10 cellular contexts compared by ENCODE assay signal in genomic region chr15:74793135-74794028, GRCh38. TPM values are rescaled to one million over a fixed set of nuclear protein-coding genes. Genes with fewer than 3 reads are reported as not detected.
DNase-seq lines count a peak whose midpoint lies in the region; ATAC-seq and TF ChIP-seq lines count a peak whose summit lies in the region.
"Had no signal": no experiment of that assay in that cellular context is flagged by ENCODE, and none has a peak within 500 bp of the region (broad histone marks: within the 10 kb centered on the region; RNA-seq: fewer than 3 reads in every experiment).

No MANE protein-coding gene starts in this region.

- H3K79me2 ChIP-seq in Loucy (ENCODE audit: insufficient read depth, low read length), result peaks cover 100% of the 10 kb centered on the region
- no peaks in the 10 kb centered on the region for H3K79me2 ChIP-seq in H9 (ENCODE audit: insufficient read depth, low read length)
- H3K79me2 ChIP-seq in GM23248 (ENCODE audit: insufficient read depth), result peaks cover 96% of the 10 kb centered on the region

- H2BK20ac ChIP-seq in H9 (ENCODE audit: low read depth, low read length, poor library complexity, severe bottlenecking), result no peak overlapping the region

- no peaks in the 10 kb centered on the region for H3K9me3 Mint-ChIP-seq in activated CD8-positive, alpha-beta memory T cell treated with anti-CD3 and anti-CD28 coated beads, Interleukin-2, amount 10 ng/mL, durations not matched to agents 7 days and 5 days (ENCODE audit: low read depth)
- H3K9me3 Mint-ChIP-seq in stimulated activated naive B cell treated with anti-CD40 and anti-IgM and Interleukin-4, amounts not matched to agents 10 μg/mL and 1 μg/mL and 100 μg/mL, for 72 hours, result no peaks in the 10 kb centered on the region
- H3K9me3 Mint-ChIP-seq in H9, result no peaks in the 10 kb centered on the region; a peak in 1 of 5 replicates

- H4K20me1 ChIP-seq in Loucy (ENCODE audit: insufficient read depth, low read length, poor library complexity, severe bottlenecking), result peaks cover 93% of the 10 kb centered on the region
- H4K20me1 ChIP-seq in H9 (ENCODE audit: control insufficient read depth, insufficient read depth, insufficient read length), result no peaks in the 10 kb centered on the region
- H4K20me1 ChIP-seq in GM23248 (ENCODE audit: insufficient read depth), result no peaks in the 10 kb centered on the region

- H3K4me2 ChIP-seq in Loucy (ENCODE audit: low read depth, low read length, poor library complexity, severe bottlenecking), result peak overlapping the region; percentile 95
- H3K4me2 ChIP-seq in H9 (ENCODE audit: insufficient read depth, insufficient read length, low read length), result no peak overlapping the region
- no peak overlapping the region for H3K4me2 ChIP-seq in GM23248 (ENCODE audit: unreplicated experiment)

- H2AK5ac ChIP-seq in H9 (ENCODE audit: insufficient read length, low read length), result no peak overlapping the region

- no peak overlapping the region for H3T11ph ChIP-seq in H9 (ENCODE audit: low read length)

- CTCF ChIA-PET in activated CD8-positive, alpha-beta memory T cell treated with anti-CD3 and anti-CD28 coated beads, Interleukin-2, amount 10 ng/mL, durations not matched to agents 7 days and 5 days (lab: Charles Lee), result interaction anchor here (1.1 to 25.9 kb wide), 20 partner anchors 12 to 161 kb away, joined by 3 to 1355 read pairs (median 5); partner anchors contain the start of genes CSK, FAM219B, SCAMP2 and ULK3

- H4K8ac ChIP-seq in H9 (replicated peaks; ENCODE audit: insufficient read length, low read depth, low read length), result no peak overlapping the region

- peak; percentile 27 for ATAC-seq in activated CD8-positive, alpha-beta memory T cell treated with anti-CD3 and anti-CD28 coated beads, Interleukin-2, amount 10 ng/mL, durations not matched to agents 7 days and 5 days
- ATAC-seq in stimulated activated naive B cell treated with anti-CD40 and anti-IgM and Interleukin-4, amounts not matched to agents 10 μg/mL and 1 μg/mL and 100 μg/mL, for 72 hours (replicated peaks), result no peak
- no peak for ATAC-seq in body of pancreas

- intact Hi-C loops in body of pancreas (cut with DNase I), result no loop called here

- no peak overlapping the region for H3K18ac ChIP-seq in H9 (ENCODE audit: insufficient read length, low read depth, low read length)

- peaks cover 88% of the 10 kb centered on the region for H3K4me1 Mint-ChIP-seq in activated CD8-positive, alpha-beta memory T cell treated with anti-CD3 and anti-CD28 coated beads, Interleukin-2, amount 10 ng/mL, durations not matched to agents 7 days and 5 days
- peaks cover 66 to 93% of the 10 kb centered on the region in 2 donors for H3K4me1 Mint-ChIP-seq in stimulated activated naive B cell treated with anti-CD40 and anti-IgM and Interleukin-4, amounts not matched to agents 10 μg/mL and 1 μg/mL and 100 μg/mL, for 72 hours
- H3K4me1 Mint-ChIP-seq in H9, result peaks cover 24 to 26% of the 10 kb centered on the region in 2 experiments

- no CpG with 5 or more reads among the region's 12 CpGs for WGBS in H9 (ENCODE audit: extremely low coverage, insufficient read length, low lambda C conversion rate)
- 64 to 85% methylated on average over 10 to 12 of the region's 12 CpGs for WGBS in body of pancreas, 2 donors
- WGBS in GM23248 (ENCODE audit: low coverage in 1 of 2, low lambda C conversion rate in 2 of 2, missing lambda C conversion rate in 2 of 2), 2 experiments, result 76 to 87% methylated on average over 9 to 12 of the region's 12 CpGs

- H3F3A ChIP-seq in Loucy (ENCODE audit: low read depth), result peaks cover 2% of the 10 kb centered on the region; the same call in 1 of the 2 replicates
- peaks cover 6% of the 10 kb centered on the region; the same call in 1 of the 2 replicates for H3F3A ChIP-seq in GM23248 (ENCODE audit: insufficient read depth)

- H3K27ac Mint-ChIP-seq in activated CD8-positive, alpha-beta memory T cell treated with anti-CD3 and anti-CD28 coated beads, Interleukin-2, amount 10 ng/mL, durations not matched to agents 7 days and 5 days, result peak overlapping the region; percentile 79
- H3K27ac Mint-ChIP-seq in stimulated activated naive B cell treated with anti-CD40 and anti-IgM and Interleukin-4, amounts not matched to agents 10 μg/mL and 1 μg/mL and 100 μg/mL, for 72 hours, result peak overlapping the region; percentile 89
- H3K27ac Mint-ChIP-seq in H9, result no peak overlapping the region

- H3K79me1 ChIP-seq in H9 (ENCODE audit: insufficient read depth, low read depth, low read length, poor library complexity, severe bottlenecking), result no peaks in the 10 kb centered on the region

- H4K91ac ChIP-seq in H9 (ENCODE audit: insufficient read length, low read depth, low read length), result no peak overlapping the region

- no peak overlapping the region for H2BK5ac ChIP-seq in H9 (ENCODE audit: insufficient read length, low read length)

- H3K36me3 ChIP-seq in Loucy (ENCODE audit: insufficient read depth, low read length) (peaks cover 28% of the 10 kb centered on the region; the same call in 1 of the 2 replicates), body of pancreas (replicated peaks in 1 of 2; ENCODE audit: insufficient read depth in 1 of 2, low read depth in 2 of 2) (no peaks in the 10 kb centered on the region), GM23248 (ENCODE audit: low read depth) (no peaks in the 10 kb centered on the region)

- H3K9ac ChIP-seq in Loucy (ENCODE audit: low read depth, low read length, poor library complexity, severe bottlenecking), result no peak overlapping the region
- H3K9ac ChIP-seq in H9 (ENCODE audit: extremely low read depth, insufficient read length, low read length), result no peak overlapping the region
- H3K9ac ChIP-seq in GM23248, result no peak overlapping the region

- no peak for TF ChIP-seq POLR2A in body of pancreas (IDR thresholded peaks at IDR 0.05)

- H2AFZ ChIP-seq in Loucy (ENCODE audit: low read length), result no peak overlapping the region
- no peak overlapping the region for H2AFZ ChIP-seq in H9 (ENCODE audit: low read length)
- no peak overlapping the region for H2AFZ ChIP-seq in GM23248

- H3K27me3 ChIP-seq in Loucy (ENCODE audit: insufficient read depth, low read length, poor library complexity, severe bottlenecking) (no peaks in the 10 kb centered on the region), H9 (ENCODE audit: insufficient read depth, low read length) (no peaks in the 10 kb centered on the region), body of pancreas (no peaks in the 10 kb centered on the region), GM23248 (replicated peaks; ENCODE audit: insufficient read depth) (no peaks in the 10 kb centered on the region)

- H3K4me3 ChIP-seq in Loucy (ENCODE audit: low read length, poor library complexity, severe bottlenecking) (no peak overlapping the region), epithelial cell of esophagus (ENCODE audit: low read length) (no peak overlapping the region), body of pancreas (no peak overlapping the region), GM23248 (no peak overlapping the region)

- no peaks in the 10 kb centered on the region for H3K27me3 Mint-ChIP-seq in activated CD8-positive, alpha-beta memory T cell treated with anti-CD3 and anti-CD28 coated beads, Interleukin-2, amount 10 ng/mL, durations not matched to agents 7 days and 5 days
- no peaks in the 10 kb centered on the region for H3K27me3 Mint-ChIP-seq in stimulated activated naive B cell treated with anti-CD40 and anti-IgM and Interleukin-4, amounts not matched to agents 10 μg/mL and 1 μg/mL and 100 μg/mL, for 72 hours
- no peaks in the 10 kb centered on the region for H3K27me3 Mint-ChIP-seq in H9 (ENCODE audit: low read depth)

- H3K36me3 Mint-ChIP-seq in activated CD8-positive, alpha-beta memory T cell treated with anti-CD3 and anti-CD28 coated beads, Interleukin-2, amount 10 ng/mL, durations not matched to agents 7 days and 5 days, result peaks cover 38% of the 10 kb centered on the region
- H3K36me3 Mint-ChIP-seq in stimulated activated naive B cell treated with anti-CD40 and anti-IgM and Interleukin-4, amounts not matched to agents 10 μg/mL and 1 μg/mL and 100 μg/mL, for 72 hours, result peaks cover 43 to 60% of the 10 kb centered on the region in 2 donors
- peaks cover 0 to 2% (median 0%) of the 10 kb centered on the region in 3 experiments; a peak in 2 of 7 replicates for H3K36me3 Mint-ChIP-seq in H9 (ENCODE audit: insufficient read depth in 1 of 3, low read depth in 3 of 3)

- H3K23me2 ChIP-seq in H9 (ENCODE audit: insufficient read length, low read depth, low read length, poor library complexity, severe bottlenecking), result no peaks in the 10 kb centered on the region

- no peaks in the 10 kb centered on the region for H3K9me3 ChIP-seq in Loucy (ENCODE audit: insufficient read depth, low read depth, low read length)
- no peaks in the 10 kb centered on the region for H3K9me3 ChIP-seq in H9 (ENCODE audit: control insufficient read depth, low read depth, low read length)
- no peaks in the 10 kb centered on the region for H3K9me3 ChIP-seq in body of pancreas
- H3K9me3 ChIP-seq in GM23248 (ENCODE audit: low read depth), result no peaks in the 10 kb centered on the region

- H3K27ac ChIP-seq in H9 (ENCODE audit: insufficient read length, low read depth, low read length) (no peak overlapping the region), body of pancreas (no peak overlapping the region), GM23248 (no peak overlapping the region)

- no peak overlapping the region for H3K4ac ChIP-seq in H9 (ENCODE audit: low read depth, low read length)

- in situ Hi-C loops in GM23248 (cut with MboI), result no loop called here

- no peak overlapping the region for H3K23ac ChIP-seq in H9 (ENCODE audit: insufficient read length, low read depth, low read length)

- no peak overlapping the region for H3K14ac ChIP-seq in H9 (ENCODE audit: insufficient read depth, low read length)

- no peak overlapping the region for H2BK15ac ChIP-seq in H9 (ENCODE audit: low read depth, low read length)

- no peak overlapping the region for H4K5ac ChIP-seq in H9 (ENCODE audit: insufficient read length, low read depth, low read length)

- no peak overlapping the region for H2BK12ac ChIP-seq in H9 (ENCODE audit: insufficient read length, low read depth, low read length)

- H3K9me2 ChIP-seq in Loucy (replicated peaks; ENCODE audit: low read depth, low read length) (no peaks in the 10 kb centered on the region), GM23248 (ENCODE audit: insufficient read depth) (no peaks in the 10 kb centered on the region)

- no peak overlapping the region for H3K56ac ChIP-seq in H9 (ENCODE audit: insufficient read length, low read depth, low read length)

- TF ChIP-seq CTCF in Loucy (conservative IDR thresholded peaks at IDR 0.05; ENCODE audit: low read length) (no peak), epithelial cell of esophagus (IDR thresholded peaks at IDR 0.05; ENCODE audit: insufficient read depth, low read depth, low read length, missing control alignments) (peak; percentile 38), H9 (conservative IDR thresholded peaks at IDR 0.05) (no peak), body of pancreas (IDR thresholded peaks at IDR 0.05) (no peak)

- peak; percentile 80 for DNase-seq in activated CD8-positive, alpha-beta memory T cell treated with anti-CD3 and anti-CD28 coated beads, Interleukin-2, amount 10 ng/mL, durations not matched to agents 7 days and 5 days
- peak; percentile 62 for DNase-seq in epithelial cell of esophagus (ENCODE audit: low read depth)
- DNase-seq in stimulated activated naive B cell treated with anti-CD40 and anti-IgM and Interleukin-4, amounts not matched to agents 10 μg/mL and 1 μg/mL and 100 μg/mL, for 72 hours, result no peak
- no peak for DNase-seq in middle frontal gyrus (ENCODE audit: extremely low spot score, low spot score)
- no peak for DNase-seq in H9
- no peak for DNase-seq in body of pancreas
- no peak for DNase-seq in GM23248

- H3K4me1 ChIP-seq in Loucy (ENCODE audit: insufficient read depth, low read length, poor library complexity, severe bottlenecking) (peaks cover 48% of the 10 kb centered on the region), H9 (ENCODE audit: insufficient read depth, low read length) (peaks cover 2% of the 10 kb centered on the region; the same call in 1 of the 2 replicates), body of pancreas (peaks cover 25% of the 10 kb centered on the region), GM23248 (ENCODE audit: insufficient read depth) (peaks cover 14% of the 10 kb centered on the region)

- no peak overlapping the region for H2BK120ac ChIP-seq in H9 (ENCODE audit: low read depth, low read length, poor library complexity, severe bottlenecking)

- peak overlapping the region; percentile 43 for H3K4me3 Mint-ChIP-seq in activated CD8-positive, alpha-beta memory T cell treated with anti-CD3 and anti-CD28 coated beads, Interleukin-2, amount 10 ng/mL, durations not matched to agents 7 days and 5 days
- H3K4me3 Mint-ChIP-seq in stimulated activated naive B cell treated with anti-CD40 and anti-IgM and Interleukin-4, amounts not matched to agents 10 μg/mL and 1 μg/mL and 100 μg/mL, for 72 hours, result peak overlapping the region; percentile 60 to 68
- H3K4me3 Mint-ChIP-seq in H9, result no peak overlapping the region; a peak in 1 of 5 replicates

RNA-seq across cellular contexts. Expression of gene CSK, which starts 11.5 kb away (rescaled TPM):
- total RNA-seq in activated CD8-positive, alpha-beta memory T cell treated with anti-CD3 and anti-CD28 coated beads, Interleukin-2, amount 10 ng/mL, durations not matched to agents 7 days and 5 days, result 100 to 1,000 TPM; 349 to 369 TPM
- total RNA-seq in H9 (2021) (49.2 and 49.3 TPM in 2 replicates), body of pancreas (10 to 100 TPM; 11.2 to 15.2 TPM)
- total RNA-seq in GM23248 (2014; rRNA removed; shearing (Covaris generic)), result 18.0 and 21.0 TPM in 2 replicates
- 11.0 and 12.0 TPM in 2 replicates for polyA plus RNA-seq in GM23248 (2016; fragmentation: Nextera tagmentation; extraction: Ambion mirVana)

RNA-seq across cellular contexts. Expression of gene LMAN1L, which starts 19.3 kb away (rescaled TPM):
- not detected for total RNA-seq in activated CD8-positive, alpha-beta memory T cell treated with anti-CD3 and anti-CD28 coated beads, Interleukin-2, amount 10 ng/mL, durations not matched to agents 7 days and 5 days
- not detected in 2 replicates for total RNA-seq in H9 (2021)
- total RNA-seq in body of pancreas, result not detected
- not detected in 2 replicates for total RNA-seq in GM23248 (2014; rRNA removed; shearing (Covaris generic))
- polyA plus RNA-seq in GM23248 (2016; fragmentation: Nextera tagmentation; extraction: Ambion mirVana), result not detected in 2 replicates
- total RNA-seq: renal cortical epithelial cell had no signal

RNA-seq across cellular contexts. Expression of gene CPLX3, which starts 33.0 kb away (rescaled TPM):
- total RNA-seq in activated CD8-positive, alpha-beta memory T cell treated with anti-CD3 and anti-CD28 coated beads, Interleukin-2, amount 10 ng/mL, durations not matched to agents 7 days and 5 days, result under 1 TPM in 1 of 2 experiments, not detected in 1; 0.35 TPM
- not detected in 2 replicates for total RNA-seq in H9 (2021)
- not detected for total RNA-seq in body of pancreas
- not detected in 2 replicates for total RNA-seq in GM23248 (2014; rRNA removed; shearing (Covaris generic))
- polyA plus RNA-seq in GM23248 (2016; fragmentation: Nextera tagmentation; extraction: Ambion mirVana), result not detected in 2 replicates
- total RNA-seq: renal cortical epithelial cell had no signal
- polyA plus RNA-seq: adipose tissue had no signal

RNA-seq across cellular contexts. Expression of gene CYP1A2, which starts 44.7 kb away (rescaled TPM):
- total RNA-seq in activated CD8-positive, alpha-beta memory T cell treated with anti-CD3 and anti-CD28 coated beads, Interleukin-2, amount 10 ng/mL, durations not matched to agents 7 days and 5 days, result not detected
- not detected in 2 replicates for total RNA-seq in H9 (2021)
- total RNA-seq in body of pancreas, result not detected
- total RNA-seq in GM23248 (2014; rRNA removed; shearing (Covaris generic)), result not detected in 2 replicates
- polyA plus RNA-seq in GM23248 (2016; fragmentation: Nextera tagmentation; extraction: Ambion mirVana), result not detected in 2 replicates
- total RNA-seq: renal cortical epithelial cell had no signal

RNA-seq across cellular contexts. Expression of gene ULK3, which starts 49.6 kb away (rescaled TPM):
- total RNA-seq in activated CD8-positive, alpha-beta memory T cell treated with anti-CD3 and anti-CD28 coated beads, Interleukin-2, amount 10 ng/mL, durations not matched to agents 7 days and 5 days, result 10 to 100 TPM; 48.5 to 58.6 TPM
- 31.1 and 34.0 TPM in 2 replicates for total RNA-seq in H9 (2021)
- total RNA-seq in body of pancreas, result 10 to 100 TPM; 74.2 to 76.3 TPM
- total RNA-seq in GM23248 (2014; rRNA removed; shearing (Covaris generic)), result 29.1 and 30.3 TPM in 2 replicates
- 14.0 and 14.6 TPM in 2 replicates for polyA plus RNA-seq in GM23248 (2016; fragmentation: Nextera tagmentation; extraction: Ambion mirVana)

Comparison
In these comparisons a context has a peak if more than half of its experiments do, and no peak if none do; other contexts are left out.
1. DNase-seq: peak in activated CD8-positive, alpha-beta memory T cell treated with anti-CD3 and anti-CD28 coated beads, Interleukin-2, amount 10 ng/mL, durations not matched to agents 7 days and 5 days (single experiment) and epithelial cell of esophagus (single experiment); none in stimulated activated naive B cell treated with anti-CD40 and anti-IgM and Interleukin-4, amounts not matched to agents 10 μg/mL and 1 μg/mL and 100 μg/mL, for 72 hours (single experiment), middle frontal gyrus (single experiment), H9 (single experiment), body of pancreas (0 of 4) and GM23248 (single experiment).
2. H3K27ac Mint-ChIP-seq: peak in activated CD8-positive, alpha-beta memory T cell treated with anti-CD3 and anti-CD28 coated beads, Interleukin-2, amount 10 ng/mL, durations not matched to agents 7 days and 5 days (single experiment) and stimulated activated naive B cell treated with anti-CD40 and anti-IgM and Interleukin-4, amounts not matched to agents 10 μg/mL and 1 μg/mL and 100 μg/mL, for 72 hours (single experiment); none in H9 (0 of 3).
3. H3K4me3 Mint-ChIP-seq: peak in activated CD8-positive, alpha-beta memory T cell treated with anti-CD3 and anti-CD28 coated beads, Interleukin-2, amount 10 ng/mL, durations not matched to agents 7 days and 5 days (single experiment) and stimulated activated naive B cell treated with anti-CD40 and anti-IgM and Interleukin-4, amounts not matched to agents 10 μg/mL and 1 μg/mL and 100 μg/mL, for 72 hours (2 of 2); none in H9 (0 of 2).